Comparison of ENCODE assay signal across 20 cellular contexts in genomic region chr21:42703173-42703908, GRCh38. TPM values are rescaled to one million over a fixed set of nuclear protein-coding genes. Genes with fewer than 3 reads are reported as not detected.
DNase-seq lines count a peak whose midpoint lies in the region; ATAC-seq and TF ChIP-seq lines count a peak whose summit lies in the region.
"Had no signal": no experiment of that assay in that cellular context is flagged by ENCODE, and none has a peak within 500 bp of the region (broad histone marks: within the 10 kb centered on the region; RNA-seq: fewer than 3 reads in every experiment).

No MANE protein-coding gene starts in this region.

- no peak for ATAC-seq in activated naive CD4-positive, alpha-beta T cell treated with anti-CD3 and anti-CD28 coated beads, Interleukin-2, amount 50 U/mL, for 72 hours
- peak; percentile 22 for ATAC-seq in esophagus mucosa
- no peak for ATAC-seq in right cardiac atrium
- ATAC-seq in HG03196 (IDR thresholded peaks at IDR 0.05; ENCODE audit: unreplicated experiment) = no peak
- ATAC-seq: Panc1 had no signal

- no peak overlapping the region for H2BK5ac ChIP-seq in mesenchymal stem cell (ENCODE audit: low read depth, low read length, poor library complexity, severe bottlenecking)

- no peaks in the 10 kb centered on the region for H3K36me3 Mint-ChIP-seq in activated naive CD4-positive, alpha-beta T cell treated with anti-CD3 and anti-CD28 coated beads, Interleukin-2, amount 50 U/mL, for 72 hours
- peaks cover 36% of the 10 kb centered on the region for H3K36me3 Mint-ChIP-seq in neural crest cell (ENCODE audit: low read depth)

- no peak overlapping the region for H3K27ac ChIP-seq in right cardiac atrium (ENCODE audit: low read length)
- no peak overlapping the region for H3K27ac ChIP-seq in mesenchymal stem cell (ENCODE audit: low read length, poor library complexity, severe bottlenecking)

- peaks cover 42% of the 10 kb centered on the region for H3K4me1 Mint-ChIP-seq in neural crest cell
- H3K4me1 Mint-ChIP-seq: B cell had no signal

- H3K27me3 ChIP-seq in right cardiac atrium (ENCODE audit: control insufficient read depth, insufficient read depth) = no peaks in the 10 kb centered on the region
- H3K27me3 ChIP-seq in mesenchymal stem cell (ENCODE audit: control insufficient read depth in 1 of 2, insufficient read depth in 1 of 2, low read length in 2 of 2) = peaks cover 0 to 21% of the 10 kb centered on the region in 2 experiments

- TF ChIP-seq CTCF in neural crest cell (conservative IDR thresholded peaks at IDR 0.05) = no peak

- H3K4me2 ChIP-seq in mesenchymal stem cell (ENCODE audit: low read length, poor library complexity, severe bottlenecking) = no peak overlapping the region

- no peak overlapping the region for H4K8ac ChIP-seq in mesenchymal stem cell (ENCODE audit: low read length)

- peak in 1 of 2 donors; percentile 46 for DNase-seq in activated naive CD4-positive, alpha-beta T cell treated with anti-CD3 and anti-CD28 coated beads, Interleukin-2, amount 50 U/mL, for 72 hours (ENCODE audit: low spot score in 2 of 2)
- DNase-seq in activated naive CD4-positive, alpha-beta T cell treated with anti-CD3 and anti-CD28 coated beads, Interleukin-2, amount 50 U/mL, for 16 hours = no peak
- DNase-seq in neural crest cell (ENCODE audit: low read depth, low spot score) = no peak
- no peak for DNase-seq in right cardiac atrium
- DNase-seq in NCI-H2196 treated with DMSO at 0.1 percent for 48 hours (lab: John Stamatoyannopoulos, UW; ENCODE audit: unreplicated experiment) = no peak
- DNase-seq in mesenchymal stem cell = no peak
- DNase-seq: DMS79; KBM-7; NCI-H1092; NCI-H1436 treated with DMSO at 0.1 percent for 48 hours; NCI-H1930; NCI-H226; NCI-H748 treated with DMSO at 0.1 percent for 48 hours; NK-92 treated with Interleukin-12 subunit alpha and Interleukin-12 subunit beta, amount 100 ng/mL, for 24 hours; SIG-M5 had no signal

- H3K4me3 Mint-ChIP-seq in neural crest cell = no peak overlapping the region
- H3K4me3 Mint-ChIP-seq: B cell had no signal

- intact Hi-C loops in right cardiac atrium (cut with DNase I) = no loop called here

- H2BK120ac ChIP-seq in mesenchymal stem cell (ENCODE audit: low read depth, low read length) = no peak overlapping the region

- no peaks in the 10 kb centered on the region for H3K27me3 Mint-ChIP-seq in neural crest cell (ENCODE audit: low read depth)

- no peaks in the 10 kb centered on the region for H3K79me1 ChIP-seq in mesenchymal stem cell (replicated peaks; ENCODE audit: low read length, poor library complexity, severe bottlenecking)

- no peak overlapping the region for H2BK15ac ChIP-seq in mesenchymal stem cell (ENCODE audit: low read depth, poor library complexity, severe bottlenecking)

- 93% methylated on average over 22 of the region's 22 CpGs for WGBS in right cardiac atrium
- 98% methylated on average over 22 of the region's 22 CpGs for WGBS in mesenchymal stem cell

- H3K9me3 ChIP-seq in right cardiac atrium (ENCODE audit: control insufficient read depth, low read length) (no peaks in the 10 kb centered on the region), mesenchymal stem cell (ENCODE audit: control insufficient read depth, low read length) (peaks cover 21% of the 10 kb centered on the region)

- no peak overlapping the region for H3K9ac ChIP-seq in mesenchymal stem cell (ENCODE audit: low read length)

- no peak overlapping the region for H3K14ac ChIP-seq in mesenchymal stem cell (ENCODE audit: low read length in 2 of 2)

- H3K4me1 ChIP-seq in right cardiac atrium (ENCODE audit: control insufficient read depth, insufficient read depth, low read length) (no peaks in the 10 kb centered on the region), mesenchymal stem cell (ENCODE audit: control insufficient read depth, insufficient read depth, low read depth, low read length) (peaks cover 8% of the 10 kb centered on the region)

- H3K4ac ChIP-seq in mesenchymal stem cell (ENCODE audit: low read depth in 1 of 2, low read length in 2 of 2) = no peak overlapping the region

- no peak overlapping the region for H3K23ac ChIP-seq in mesenchymal stem cell (ENCODE audit: low read length in 2 of 2)

- H2AFZ ChIP-seq in mesenchymal stem cell (ENCODE audit: low read depth, low read length) = no peak overlapping the region

- H3K27ac Mint-ChIP-seq in activated naive CD4-positive, alpha-beta T cell treated with anti-CD3 and anti-CD28 coated beads, Interleukin-2, amount 50 U/mL, for 72 hours = peak overlapping the region; percentile 36 to 75
- peak overlapping the region; percentile 79 for H3K27ac Mint-ChIP-seq in neural crest cell (ENCODE audit: unreplicated experiment)
- H3K27ac Mint-ChIP-seq: B cell had no signal

- H3K4me3 ChIP-seq in right cardiac atrium (ENCODE audit: low read length) = no peak overlapping the region
- no peak overlapping the region for H3K4me3 ChIP-seq in mesenchymal stem cell (ENCODE audit: insufficient read depth in 1 of 2, low read depth in 1 of 2, low read length in 2 of 2)

- no peak overlapping the region for H2AK5ac ChIP-seq in mesenchymal stem cell (ENCODE audit: low read length, severe bottlenecking)

- H3K36me3 ChIP-seq in mesenchymal stem cell (ENCODE audit: control insufficient read depth in 1 of 2, insufficient read depth in 2 of 2, low read depth in 1 of 2, low read length in 2 of 2) = peaks cover 0 to 11% of the 10 kb centered on the region in 2 experiments

- no peak overlapping the region for H3K18ac ChIP-seq in mesenchymal stem cell (ENCODE audit: low read depth in 1 of 2, low read length in 2 of 2)

- no peaks in the 10 kb centered on the region for H3K9me3 Mint-ChIP-seq in activated naive CD4-positive, alpha-beta T cell treated with anti-CD3 and anti-CD28 coated beads, Interleukin-2, amount 50 U/mL, for 72 hours
- peaks cover 5% of the 10 kb centered on the region for H3K9me3 Mint-ChIP-seq in neural crest cell

- H4K91ac ChIP-seq in mesenchymal stem cell (ENCODE audit: low read length) = no peak overlapping the region

- no peak overlapping the region for H2BK12ac ChIP-seq in mesenchymal stem cell (ENCODE audit: low read length in 2 of 2)

RNA-seq across cellular contexts. Expression of gene PDE9A, which starts 49.9 kb away (rescaled TPM):
- total RNA-seq in activated naive CD4-positive, alpha-beta T cell treated with anti-CD3 and anti-CD28 coated beads, Interleukin-2, amount 50 U/mL, for 72 hours = 1 to 10 TPM; 4.2 to 7.9 TPM
- total RNA-seq in esophagus mucosa = 1.8 TPM
- 31.4 and 40.7 TPM in 2 replicates for total RNA-seq in neural crest cell
- 1 to 10 TPM; 1.5 to 2.8 (median 2.3) TPM for total RNA-seq in right cardiac atrium
- polyA plus RNA-seq in right cardiac atrium = 4.1 TPM
- 24.7 TPM for polyA plus RNA-seq in mesenchymal stem cell (2013, experiment 1 of 2)
- polyA plus RNA-seq in mesenchymal stem cell (2013, experiment 2 of 2) = 24.2 TPM
- total RNA-seq: A172 had no signal
